Comparison of ENCODE assay signal across 1 cellular context in the genomic region with DNA sequence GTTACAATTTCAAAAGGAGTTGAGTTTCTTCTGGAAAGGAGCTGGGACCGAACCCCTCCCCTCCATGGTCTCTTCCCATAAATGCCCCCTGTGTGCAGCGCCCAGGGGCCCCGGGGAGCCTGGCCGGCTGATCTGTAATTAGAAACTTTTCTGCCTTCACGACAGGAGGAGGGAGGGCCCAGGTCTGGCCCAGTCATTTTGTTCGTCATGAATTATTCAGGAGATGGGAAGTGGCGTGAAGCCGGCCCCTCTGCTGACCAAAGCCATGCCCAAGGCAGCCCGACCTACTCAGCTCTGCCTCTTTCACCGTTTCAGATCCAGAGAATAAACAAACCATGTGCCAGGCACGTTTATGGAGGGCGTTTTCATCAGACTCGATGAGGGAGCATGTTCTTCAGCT.
A peak's percentile ranks its signal among the peaks of the same experiment; 100 is the strongest.
TF ChIP-seq lines count a peak whose summit lies in the region.

No MANE protein-coding gene starts in this region.

TF ChIP-seq in GM23338, 12 proteins besides CTCF, POLR2A, EP300 and RAD21:
- TF ChIP-seq POLR2AphosphoS5 (IDR thresholded peaks at IDR 0.05; ENCODE audit: low read depth) (0 out of 2 replicates have a peak, but pooled peaks have one; percentile 23), CREB1 (CRISPR knock-in tag; IDR thresholded peaks at IDR 0.05; ENCODE audit: low read depth) (no peak), STAT1 (IDR thresholded peaks at IDR 0.05; ENCODE audit: unreplicated experiment) (no peak), EZH2 (IDR thresholded peaks at IDR 0.05; ENCODE audit: low read depth, unreplicated experiment) (no peak), ETS1 (IDR thresholded peaks at IDR 0.05) (no peak), NANOG (IDR thresholded peaks at IDR 0.05; ENCODE audit: borderline replicate concordance) (no peak), ZNF114 (CRISPR knock-in tag; IDR thresholded peaks at IDR 0.05) (no peak), REST (IDR thresholded peaks at IDR 0.05; ENCODE audit: unreplicated experiment) (no peak)
TF ChIP-seq in GM23338: peak in this region for 1.
